17 cellular contexts compared by ENCODE assay signal in the genomic region with DNA sequence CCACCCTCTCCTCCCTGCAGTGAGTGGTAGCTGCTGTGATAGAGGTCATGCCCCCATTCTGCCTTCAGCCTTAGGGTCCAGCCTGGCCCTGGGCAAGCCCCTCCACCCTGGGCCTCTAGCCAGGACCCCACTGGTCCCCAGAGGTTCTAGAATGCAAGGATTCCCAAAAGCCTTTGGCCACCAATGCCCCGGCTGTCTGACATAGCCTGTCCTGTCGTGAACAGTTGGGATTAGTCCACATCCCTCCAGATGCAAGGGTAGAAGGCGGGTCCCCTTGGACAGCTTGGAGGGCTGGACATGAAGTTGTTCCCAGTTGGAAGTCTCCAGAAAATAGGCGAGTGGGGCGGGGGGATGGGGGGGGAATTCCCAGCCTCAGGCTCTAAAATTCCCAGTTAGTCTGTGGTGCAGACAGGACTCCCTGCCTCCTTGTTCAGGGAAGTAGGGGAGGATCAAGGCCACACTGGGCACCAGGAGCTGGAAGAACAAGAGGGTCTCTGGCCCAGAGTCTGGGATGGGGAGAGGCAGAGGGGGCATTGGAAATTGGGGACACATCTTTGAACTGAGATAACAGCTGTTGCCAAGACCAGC. TPM values are rescaled to one million over a fixed set of nuclear protein-coding genes. Genes with fewer than 3 reads are reported as not detected.
DNase-seq lines count a peak whose midpoint lies in the region; ATAC-seq, FAIRE-seq and TF ChIP-seq lines count a peak whose summit lies in the region.
"Had no signal": no experiment of that assay in that cellular context is flagged by ENCODE, and none has a peak within 500 bp of the region (broad histone marks: within the 10 kb centered on the region; RNA-seq: fewer than 3 reads in every experiment).

No MANE protein-coding gene starts in this region.

- no peak overlapping the region; the same call in 1 of the 2 replicates for H3K18ac ChIP-seq in H1 (ENCODE audit: extremely low read depth, low read length)

- H3K4me3 Mint-ChIP-seq in activated naive CD4-positive, alpha-beta T cell treated with anti-CD3 and anti-CD28 coated beads for 36 hours = peak overlapping the region; percentile 69
- H3K4me3 Mint-ChIP-seq in progenitor cell of endocrine pancreas (ENCODE audit: low read depth) = peak overlapping the region; percentile 55

- no peak overlapping the region for H3K14ac ChIP-seq in H1 (ENCODE audit: insufficient read length)

- DNase-seq in activated naive CD4-positive, alpha-beta T cell treated with anti-CD3 and anti-CD28 coated beads for 36 hours = no peak
- no peak for DNase-seq in activated naive CD4-positive, alpha-beta T cell (lab: John Stamatoyannopoulos, UW)
- DNase-seq in RPMI7951 (ENCODE audit: low read depth) (peak; percentile 33), H1 (ENCODE audit: low read depth in 1 of 2, low spot score in 2 of 2) (no peak), progenitor cell of endocrine pancreas (ENCODE audit: low spot score, unreplicated experiment) (no peak), OCI-M1 (lab: John Stamatoyannopoulos, UW) (no peak), kidney tubule cell (ENCODE audit: low spot score) (no peak)
- DNase-seq: activated CD8-positive, alpha-beta memory T cell treated with anti-CD3 and anti-CD28 coated beads, Interleukin-2, amount 50 U/mL, for 48 hours; body of pancreas; effector memory CD4-positive, alpha-beta T cell; NCI-H2171 treated with DMSO at 0.1 percent for 48 hours; SIG-M5; substantia nigra had no signal

- peaks cover 3 to 23% (median 15%) of the 10 kb centered on the region in 4 experiments for H3K27me3 ChIP-seq in H1 (replicated peaks in 1 of 4; ENCODE audit: control insufficient read depth in 3 of 4, extremely low read depth in 1 of 4, insufficient read depth in 3 of 4, low read length in 3 of 4)
- H3K27me3 ChIP-seq: pancreas had no signal

- H2BK120ac ChIP-seq in H1 (replicated peaks; ENCODE audit: low read depth, low read length) = no peak overlapping the region

- no peak overlapping the region for H4K8ac ChIP-seq in H1 (ENCODE audit: extremely low read depth, insufficient read depth, low read length)

- H3K4me1 ChIP-seq in H1 (replicated peaks in 1 of 4; ENCODE audit: control insufficient read depth in 3 of 4, insufficient read depth in 4 of 4, low read length in 3 of 4) = peaks cover 0 to 32% (median 20%) of the 10 kb centered on the region in 4 experiments; a peak in 6 of 7 replicates
- H3K4me1 ChIP-seq: pancreas had no signal

- no peak overlapping the region for H3K9ac ChIP-seq in H1 (replicated peaks in 1 of 4; ENCODE audit: extremely low read depth in 1 of 4, low read depth in 3 of 4, low read length in 3 of 4)

- WGBS in H1 (ENCODE audit: extremely low coverage in 1 of 2, insufficient coverage in 1 of 2, insufficient read length in 1 of 2, insufficient replicate concordance in 2 of 2, low coverage in 1 of 2, low lambda C conversion rate in 2 of 2, missing lambda C conversion rate in 1 of 2), 2 experiments = 90% methylated on average over 5 of the region's 5 CpGs; no CpG with 5 or more reads in 1 of the 2 experiments

- ATAC-seq in HG02981 (IDR thresholded peaks at IDR 0.05; ENCODE audit: unreplicated experiment) = no peak
- ATAC-seq: body of pancreas, pancreas had no signal

- 0 out of 2 replicates have a peak overlapping the region, but pooled peaks have one; percentile 92 for H2BK15ac ChIP-seq in H1 (ENCODE audit: low read length)

- TF ChIP-seq POLR2A in H1 (IDR thresholded peaks at IDR 0.05; ENCODE audit: control extremely low read depth in 1 of 2, low read depth in 2 of 2, low read length in 2 of 2) = no peak

- H2BK5ac ChIP-seq in H1 (ENCODE audit: low read depth, low read length) = no peak overlapping the region

- H3K36me3 Mint-ChIP-seq in activated naive CD4-positive, alpha-beta T cell treated with anti-CD3 and anti-CD28 coated beads for 36 hours (ENCODE audit: low read depth) = no peaks in the 10 kb centered on the region
- no peaks in the 10 kb centered on the region for H3K36me3 Mint-ChIP-seq in progenitor cell of endocrine pancreas (ENCODE audit: insufficient read depth)

- H4K20me1 ChIP-seq in H1 (replicated peaks in 1 of 2; ENCODE audit: control insufficient read depth in 1 of 2, insufficient read depth in 2 of 2, low read length in 2 of 2) = no peaks in the 10 kb centered on the region

- no peak overlapping the region for H3K27ac Mint-ChIP-seq in activated naive CD4-positive, alpha-beta T cell treated with anti-CD3 and anti-CD28 coated beads for 36 hours
- no peak overlapping the region for H3K27ac Mint-ChIP-seq in progenitor cell of endocrine pancreas
- H3K27ac Mint-ChIP-seq: GM23338 had no signal

- no peaks in the 10 kb centered on the region for H3K9me3 ChIP-seq in H1 (ENCODE audit: insufficient read depth in 2 of 2, low read depth in 1 of 2, low read length in 1 of 2)
- H3K9me3 ChIP-seq: body of pancreas, pancreas had no signal

- no peaks in the 10 kb centered on the region for H3K79me2 ChIP-seq in H1 (ENCODE audit: control insufficient read depth in 1 of 2, insufficient read depth in 2 of 2, low read length in 2 of 2)

- no peak overlapping the region for H4K5ac ChIP-seq in H1 (ENCODE audit: insufficient read length, low read depth, low read length)

- POLR2A ChIA-PET in H1 (lab: Charles Lee; ENCODE audit: partially characterized antibody) = interaction anchor here (0.8 to 1.0 kb wide), 3 partner anchors 97 to 171 kb away, joined by 3 read pairs; partner anchors contain the start of gene LRRC75B

- H3K27me3 Mint-ChIP-seq in activated naive CD4-positive, alpha-beta T cell treated with anti-CD3 and anti-CD28 coated beads for 36 hours (ENCODE audit: low read depth) = no peaks in the 10 kb centered on the region
- peaks cover 26% of the 10 kb centered on the region for H3K27me3 Mint-ChIP-seq in progenitor cell of endocrine pancreas

- TF ChIP-seq EP300 in H1 (IDR thresholded peaks at IDR 0.05; ENCODE audit: borderline replicate concordance in 1 of 2, low read depth in 2 of 2, low read length in 2 of 2) = no peak

- TF ChIP-seq CTCF in H1 (IDR thresholded peaks at IDR 0.05; ENCODE audit: control extremely low read depth in 1 of 3, insufficient read depth in 1 of 3, low read depth in 1 of 3, low read length in 3 of 3) (no peak), progenitor cell of endocrine pancreas (IDR thresholded peaks at IDR 0.05; ENCODE audit: unreplicated experiment) (no peak)

- no peak for FAIRE-seq in H1 (lab: Jason Lieb, UNC)
- FAIRE-seq: pancreas, TTC549 had no signal

- peaks cover 22% of the 10 kb centered on the region for H3K4me1 Mint-ChIP-seq in activated naive CD4-positive, alpha-beta T cell treated with anti-CD3 and anti-CD28 coated beads for 36 hours (ENCODE audit: low read depth)
- H3K4me1 Mint-ChIP-seq in progenitor cell of endocrine pancreas (ENCODE audit: low read depth) = no peaks in the 10 kb centered on the region

- H3K27ac ChIP-seq in H1 (ENCODE audit: low read depth, low read length) = no peak overlapping the region
- H3K27ac ChIP-seq: body of pancreas, pancreas had no signal

- no peak overlapping the region for H2AK5ac ChIP-seq in H1 (ENCODE audit: low read depth, low read length)

- no peak for TF ChIP-seq RAD21 in H1 (IDR thresholded peaks at IDR 0.05 in 1 of 2, conservative IDR thresholded peaks at IDR 0.05 in 1 of 2; ENCODE audit: low read depth in 2 of 2, low read length in 2 of 2)

- H2BK12ac ChIP-seq in H1 (ENCODE audit: low read depth, low read length) = no peak overlapping the region

- no peak overlapping the region for H3K23ac ChIP-seq in H1 (ENCODE audit: insufficient read length)

- no peaks in the 10 kb centered on the region for H3K36me3 ChIP-seq in H1 (ENCODE audit: control insufficient read depth in 2 of 4, insufficient read depth in 4 of 4, low read length in 3 of 4)
- H3K36me3 ChIP-seq: pancreas had no signal

- H3K79me1 ChIP-seq in H1 (ENCODE audit: low read depth, low read length) = no peaks in the 10 kb centered on the region

- no peak overlapping the region for H4K91ac ChIP-seq in H1 (replicated peaks; ENCODE audit: insufficient read length, low read length)

- intact Hi-C loops in activated naive CD4-positive, alpha-beta T cell treated with anti-CD3 and anti-CD28 coated beads for 36 hours (cut with micrococcal nuclease) = loop anchor here (5.0 to 10.0 kb wide), 2 partner anchors 95 to 527 kb away; partner anchors contain the start of gene MIF

- no peak overlapping the region for H2AFZ ChIP-seq in H1 (ENCODE audit: low read length)
- H2AFZ ChIP-seq: GM23338 had no signal

- no peak overlapping the region for H3K4ac ChIP-seq in H1 (replicated peaks; ENCODE audit: insufficient read length, low read depth, low read length)

- H3K4me2 ChIP-seq in H1 (ENCODE audit: insufficient read depth in 1 of 2, low read depth in 2 of 2, low read length in 2 of 2) = no peak overlapping the region
- H3K4me2 ChIP-seq: GM23338 had no signal

- no peak overlapping the region for H3K56ac ChIP-seq in H1 (replicated peaks; ENCODE audit: insufficient read length, low read depth, low read length)

- no peaks in the 10 kb centered on the region for H3K9me3 Mint-ChIP-seq in activated naive CD4-positive, alpha-beta T cell treated with anti-CD3 and anti-CD28 coated beads for 36 hours
- H3K9me3 Mint-ChIP-seq in progenitor cell of endocrine pancreas (ENCODE audit: low read depth) = no peaks in the 10 kb centered on the region
- H3K9me3 Mint-ChIP-seq: GM23338 had no signal

- H3K4me3 ChIP-seq in H1 (ENCODE audit: extremely low read depth in 1 of 4, insufficient read depth in 2 of 4, low read depth in 3 of 4, low read length in 4 of 4) = no peak overlapping the region
- H3K4me3 ChIP-seq: body of pancreas, GM23338, pancreas had no signal

- H2BK20ac ChIP-seq in H1 (ENCODE audit: low read length) = no peak overlapping the region

- CTCF ChIA-PET in activated naive CD4-positive, alpha-beta T cell treated with anti-CD3 and anti-CD28 coated beads for 36 hours (lab: Charles Lee) = interaction anchor here (0.6 to 4.9 kb wide), 17 partner anchors 13 to 108 kb away, joined by 3 to 45 read pairs (median 4); no protein-coding TSS in a partner anchor
- CTCF ChIA-PET in H1 (lab: Charles Lee; ENCODE audit: partially characterized antibody) = interaction anchor here (0.6 to 10.6 kb wide), 39 partner anchors 12 to 278 kb away, joined by 3 to 201 read pairs (median 5); partner anchors contain the start of gene UPB1

- peaks cover 6% of the 10 kb centered on the region; the same call in 1 of the 2 replicates for H3K23me2 ChIP-seq in H1 (ENCODE audit: low read depth, low read length)

RNA-seq across cellular contexts. Expression of gene ADORA2A, which starts 5.2 kb away (rescaled TPM):
- total RNA-seq in activated naive CD4-positive, alpha-beta T cell treated with anti-CD3 and anti-CD28 coated beads for 36 hours = 10 to 100 TPM; 37.6 to 38.0 TPM
- 3.7 and 4.2 TPM in 2 replicates for total RNA-seq in RPMI7951 (2014; rRNA removed; shearing (Covaris generic))
- total RNA-seq in H1 (2021; fragmentation: NEBNext Ultra II Directional; extraction: Animal tissue kit (Norgen Biotek cat#: 25700)) = 7.1 and 7.2 TPM in 2 replicates
- polyA plus RNA-seq in H1 (2011; rRNA removed) = 20.3 and 22.1 TPM in 2 replicates
- 12.9 TPM for polyA plus RNA-seq in H1 (2011; cell fraction: cytosol; rRNA removed)
- 23.1 TPM for polyA plus RNA-seq in H1 (2011; cell fraction: nucleus; rRNA removed)
- 6.9 to 12.0 TPM (median 8.8 TPM) in 4 replicates for polyA plus RNA-seq in H1 (2012, experiment 1 of 2)
- polyA plus RNA-seq in H1 (2012, experiment 2 of 2) = 6.4 TPM
- polyA plus RNA-seq in H1 (2013, experiment 1 of 2) = 5.4 TPM
- 5.4 TPM for polyA plus RNA-seq in H1 (2013, experiment 2 of 2)
- polyA minus RNA-seq in H1 (2011; rRNA and poly(A)+ RNA removed) = 14.0 and 14.6 TPM in 2 replicates
- polyA minus RNA-seq in H1 (2011; cell fraction: cytosol; rRNA and poly(A)+ RNA removed) = 10.5 TPM
- polyA minus RNA-seq in H1 (2011; cell fraction: nucleus; rRNA and poly(A)+ RNA removed) = 11.1 TPM
- 5.2 and 6.4 TPM in 2 replicates for total RNA-seq in progenitor cell of endocrine pancreas
